Comparison of ENCODE assay signal across 23 cellular contexts in the genomic region with DNA sequence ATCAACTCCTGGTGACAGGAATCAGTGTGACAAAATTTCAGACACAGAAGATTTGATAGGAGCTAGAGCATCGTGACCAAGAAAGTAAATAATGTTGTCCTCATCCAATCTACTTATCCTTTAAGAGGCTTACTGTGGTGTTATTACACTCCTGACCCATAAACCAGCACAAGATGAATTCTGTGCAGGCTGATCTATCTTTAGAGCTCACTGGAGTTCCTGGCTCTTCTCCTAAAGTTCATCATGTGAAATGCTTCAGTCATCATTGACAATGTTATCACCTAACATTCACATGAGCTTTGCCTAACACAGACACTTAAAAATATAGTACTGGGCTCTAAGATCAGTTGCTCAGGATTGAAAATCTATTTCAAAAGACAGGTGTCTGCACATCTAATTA.
A peak's percentile ranks its signal among the peaks of the same experiment; 100 is the strongest.
DNase-seq lines count a peak whose midpoint lies in the region; ATAC-seq, FAIRE-seq and TF ChIP-seq lines count a peak whose summit lies in the region.
"Had no signal": no experiment of that assay in that cellular context is flagged by ENCODE, and none has a peak within 500 bp of the region (broad histone marks: within the 10 kb centered on the region; RNA-seq: fewer than 3 reads in every experiment).

No MANE protein-coding gene starts in this region.

- TF ChIP-seq CTCF in cardiac muscle cell (IDR thresholded peaks at IDR 0.05; ENCODE audit: low read depth, low read length): no peak
- TF ChIP-seq CTCF in testis (IDR thresholded peaks at IDR 0.05): no peak
- TF ChIP-seq CTCF in breast epithelium (IDR thresholded peaks at IDR 0.05): no peak

- 47% methylated on average over 1 of the region's 1 CpG for WGBS in right cardiac atrium
- WGBS in testis, 2 donors: 70 to 82% methylated on average over 1 of the region's 1 CpG

- H3K27ac ChIP-seq in cardiac muscle cell (peak overlapping the region; percentile 35), right cardiac atrium (ENCODE audit: low read length) (peak overlapping the region; percentile 89), testis (no peak overlapping the region), breast epithelium (no peak overlapping the region)
- H3K27ac ChIP-seq: 22Rv1, BLaER1, SJCRH30 had no signal

- TF ChIP-seq POLR2A in H54 (IDR thresholded peaks at IDR 0.05; ENCODE audit: low read depth, low read length): no peak
- no peak for TF ChIP-seq POLR2A in testis (IDR thresholded peaks at IDR 0.05)
- TF ChIP-seq POLR2A in breast epithelium (IDR thresholded peaks at IDR 0.05): no peak

- ATAC-seq in Right ventricle myocardium inferior: peak; percentile 81
- peak; percentile 88 for ATAC-seq in right cardiac atrium
- ATAC-seq: Panc1 had no signal

- peaks cover 26% of the 10 kb centered on the region for H3K4me1 ChIP-seq in cardiac muscle cell (ENCODE audit: low read depth)
- no peaks in the 10 kb centered on the region for H3K4me1 ChIP-seq in right cardiac atrium (ENCODE audit: control insufficient read depth, insufficient read depth, low read length)
- no peaks in the 10 kb centered on the region for H3K4me1 ChIP-seq in testis
- no peaks in the 10 kb centered on the region for H3K4me1 ChIP-seq in breast epithelium
- H3K4me1 ChIP-seq: Caco-2, SJCRH30 had no signal

- H3K4me3 ChIP-seq in cardiac muscle cell (no peak overlapping the region), right cardiac atrium (ENCODE audit: low read length) (no peak overlapping the region), testis (no peak overlapping the region), breast epithelium (no peak overlapping the region)
- H3K4me3 ChIP-seq: BLaER1, MG63, SJCRH30 had no signal

- H3K36me3 ChIP-seq in cardiac muscle cell: no peaks in the 10 kb centered on the region
- no peaks in the 10 kb centered on the region for H3K36me3 ChIP-seq in testis (ENCODE audit: low read depth, missing control alignments)
- H3K36me3 ChIP-seq in breast epithelium: no peaks in the 10 kb centered on the region
- H3K36me3 ChIP-seq: BLaER1, MG63, SJCRH30 had no signal

- intact Hi-C loops in Right ventricle myocardium inferior (cut with DNase I) (loop anchor here (1.0 to 10.0 kb wide), 8 partner anchors 49 to 1509 kb away; partner anchors contain the start of gene TRDN), cardiac septum (cut with DNase I) (loop anchor here (1.0 to 5.0 kb wide), 3 partner anchors 54 to 694 kb away; partner anchors contain the start of gene GJA1), right cardiac atrium (cut with DNase I) (loop anchor here in 1 of 4 donors (5.0 kb wide), 1 partner anchor 696 kb away; no protein-coding TSS in a partner anchor), testis (cut with DNase I; ENCODE audit: low total_unique reads) (no loop called here), breast epithelium (cut with DNase I; ENCODE audit: low total_unique reads) (no loop called here)

- FAIRE-seq in H54 (lab: Jason Lieb, UNC): no peak

- H3K9me3 ChIP-seq in cardiac muscle cell (ENCODE audit: low read depth): no peaks in the 10 kb centered on the region
- no peaks in the 10 kb centered on the region for H3K9me3 ChIP-seq in right cardiac atrium (ENCODE audit: control insufficient read depth, low read length)
- no peaks in the 10 kb centered on the region for H3K9me3 ChIP-seq in testis
- H3K9me3 ChIP-seq in breast epithelium: no peaks in the 10 kb centered on the region
- H3K9me3 ChIP-seq: BLaER1, Caco-2, MG63, SJCRH30 had no signal

- H3K27me3 ChIP-seq in cardiac muscle cell (no peaks in the 10 kb centered on the region), right cardiac atrium (ENCODE audit: control insufficient read depth, insufficient read depth) (no peaks in the 10 kb centered on the region), testis (no peaks in the 10 kb centered on the region), breast epithelium (no peaks in the 10 kb centered on the region)
- H3K27me3 ChIP-seq: BLaER1, MG63, SJCRH30 had no signal

- DNase-seq in Right ventricle myocardium inferior (ENCODE audit: missing footprints): no peak
- DNase-seq in cardiac septum (ENCODE audit: low spot score): no peak
- peak in 1 of 2 donors; percentile 5 for DNase-seq in cardiac muscle cell (ENCODE audit: low read depth in 1 of 2, low spot score in 1 of 2)
- no peak for DNase-seq in right cardiac atrium
- no peak for DNase-seq in central memory CD4-positive, alpha-beta T cell
- DNase-seq in H54 (ENCODE audit: insufficient read length, low spot score): no peak
- no peak for DNase-seq in testis
- no peak for DNase-seq in breast epithelium (ENCODE audit: low spot score in 2 of 2)
- DNase-seq: ACHN; Caco-2; CD4-positive, alpha-beta T cell; DMS153; GDM1; H9; MG63; NCI-H187; NCI-H446; NCI-H526 treated with DMSO at 0.1 percent for 48 hours; NK-92 treated with Interleukin-12 subunit alpha and Interleukin-12 subunit beta, amount 100 ng/mL, for 24 hours; SJCRH30 had no signal

Comparison
In these comparisons a context has a peak if more than half of its experiments do, and no peak if none do; other contexts are left out.
1. H3K27ac ChIP-seq: peak in cardiac muscle cell (single experiment) and right cardiac atrium (single experiment); none in testis (0 of 2) and breast epithelium (0 of 2).
2. intact Hi-C loops: an anchor here in Right ventricle myocardium inferior (1.0 to 10.0 kb wide) and cardiac septum (1.0 to 5.0 kb wide); none called in testis and breast epithelium.